In genomic region chr17:48546187-48546923, GRCh38 we compare ENCODE assay signal across 9 cellular contexts. TPM values are rescaled to one million over a fixed set of nuclear protein-coding genes. Genes with fewer than 3 reads are reported as not detected.
DNase-seq lines count a peak whose midpoint lies in the region; ATAC-seq and TF ChIP-seq lines count a peak whose summit lies in the region.
"Had no signal": no experiment of that assay in that cellular context is flagged by ENCODE, and none has a peak within 500 bp of the region (broad histone marks: within the 10 kb centered on the region; RNA-seq: fewer than 3 reads in every experiment).

No MANE protein-coding gene starts in this region.

- WGBS in thymus = 56% methylated on average over 10 of the region's 10 CpGs

- H3K36me3 Mint-ChIP-seq in activated T-cell treated with anti-CD3 and anti-CD28 coated beads, Interleukin-2, amount 50 U/mL, for 72 hours (ENCODE audit: insufficient read depth in 2 of 2) = peaks cover 8 to 10% of the 10 kb centered on the region in 2 donors

- H3K27me3 Mint-ChIP-seq in activated T-cell treated with anti-CD3 and anti-CD28 coated beads, Interleukin-2, amount 50 U/mL, for 72 hours (ENCODE audit: low read depth) = no peaks in the 10 kb centered on the region

- peaks cover 9% of the 10 kb centered on the region for H3K4me1 ChIP-seq in thymus (ENCODE audit: control insufficient read depth, insufficient read depth, low read length)

- H3K27me3 ChIP-seq in thymus (ENCODE audit: control insufficient read depth, insufficient read depth) (peaks cover 21% of the 10 kb centered on the region), dorsolateral prefrontal cortex (peaks cover 24 to 100% (median 99%) of the 10 kb centered on the region in 45 donors)

- peak overlapping the region; percentile 90 to 96 for H3K4me3 Mint-ChIP-seq in activated T-cell treated with anti-CD3 and anti-CD28 coated beads, Interleukin-2, amount 50 U/mL, for 72 hours
- H3K4me3 Mint-ChIP-seq: HFFc6 had no signal

- H3K27ac Mint-ChIP-seq in activated T-cell treated with anti-CD3 and anti-CD28 coated beads, Interleukin-2, amount 50 U/mL, for 72 hours = peak overlapping the region; percentile 47
- H3K27ac Mint-ChIP-seq: effector memory CD8-positive, alpha-beta T cell; HFFc6 had no signal

- TF ChIP-seq CTCF in fibroblast of pulmonary artery (IDR thresholded peaks at IDR 0.05; ENCODE audit: low read length, missing control alignments) (no peak), dorsolateral prefrontal cortex (IDR thresholded peaks at IDR 0.05 in 54 of 56, conservative IDR thresholded peaks at IDR 0.05 in 2 of 56; ENCODE audit: low read depth in 1 of 56, partially characterized antibody in 56 of 56) (no peak)

- H3K4me1 Mint-ChIP-seq in activated T-cell treated with anti-CD3 and anti-CD28 coated beads, Interleukin-2, amount 50 U/mL, for 72 hours (ENCODE audit: low read depth) = peaks cover 47% of the 10 kb centered on the region

- no peaks in the 10 kb centered on the region for H3K9me3 ChIP-seq in thymus (ENCODE audit: control insufficient read depth)

- intact Hi-C loops in dorsolateral prefrontal cortex (cut with DNase I) = no loop called here

- DNase-seq in activated T-cell treated with anti-CD3 and anti-CD28 coated beads, Interleukin-2, amount 50 U/mL, for 72 hours = no peak
- DNase-seq in activated T-cell treated with anti-CD3 and anti-CD28 coated beads for 4 hours = no peak
- DNase-seq in fibroblast of pulmonary artery (ENCODE audit: low read depth) = no peak
- no peak for DNase-seq in effector CD4-positive, alpha-beta T cell
- DNase-seq in dorsolateral prefrontal cortex = no peak
- DNase-seq: effector memory CD8-positive, alpha-beta T cell; HFFc6 had no signal

- H3K27ac ChIP-seq in thymus (ENCODE audit: low read depth) = peak overlapping the region; percentile 60
- no peak overlapping the region for H3K27ac ChIP-seq in dorsolateral prefrontal cortex

- no peaks in the 10 kb centered on the region for H3K36me3 ChIP-seq in thymus (ENCODE audit: control insufficient read depth, insufficient read depth)

- no peaks in the 10 kb centered on the region for H3K9me3 Mint-ChIP-seq in activated T-cell treated with anti-CD3 and anti-CD28 coated beads, Interleukin-2, amount 50 U/mL, for 72 hours
- H3K9me3 Mint-ChIP-seq: effector memory CD8-positive, alpha-beta T cell; HFFc6 had no signal

- ATAC-seq in activated T-cell treated with anti-CD3 and anti-CD28 coated beads, Interleukin-2, amount 50 U/mL, for 72 hours (replicated peaks in 1 of 2) = no peak
- ATAC-seq: effector memory CD8-positive, alpha-beta T cell had no signal

- peak overlapping the region; percentile 23 for H3K4me3 ChIP-seq in fibroblast of pulmonary artery (replicated peaks; ENCODE audit: low read depth, low read length)
- no peak overlapping the region for H3K4me3 ChIP-seq in thymus (ENCODE audit: low read length)
- no peak overlapping the region for H3K4me3 ChIP-seq in dorsolateral prefrontal cortex

RNA-seq across cellular contexts. Expression of gene HOXB2, which starts 1.4 kb away (rescaled TPM):
- 10 to 100 TPM; 18.1 to 37.7 TPM for total RNA-seq in activated T-cell treated with anti-CD3 and anti-CD28 coated beads, Interleukin-2, amount 50 U/mL, for 72 hours
- 11.1 TPM for polyA plus RNA-seq in thymus
- 1 to 10 TPM in 8 of 120 experiments, under 1 TPM in 20, not detected in 92; 0.26 to 1.7 (median 0.62) TPM for total RNA-seq in dorsolateral prefrontal cortex
- total RNA-seq: HFFc6 had no signal

RNA-seq across cellular contexts. Expression of gene HOXB1, which starts 15.5 kb away (rescaled TPM):
- total RNA-seq in activated T-cell treated with anti-CD3 and anti-CD28 coated beads, Interleukin-2, amount 50 U/mL, for 72 hours = not detected
- polyA plus RNA-seq in thymus = 0.11 TPM
- total RNA-seq in dorsolateral prefrontal cortex = not detected
- total RNA-seq: HFFc6 had no signal
- polyA plus RNA-seq: BJ had no signal

RNA-seq across cellular contexts. Expression of gene HOXB4, which starts 31.8 kb away (rescaled TPM):
- total RNA-seq in activated T-cell treated with anti-CD3 and anti-CD28 coated beads, Interleukin-2, amount 50 U/mL, for 72 hours = 1 to 10 TPM; 1.9 to 3.3 TPM
- polyA plus RNA-seq in thymus = 1.5 TPM
- total RNA-seq in dorsolateral prefrontal cortex = under 1 TPM in 9 of 120 experiments, not detected in 111; 0.13 to 0.32 (median 0.21) TPM
- total RNA-seq: HFFc6 had no signal
- polyA plus RNA-seq: BJ had no signal

RNA-seq across cellular contexts. Expression of gene HOXB3, which starts 43.7 kb away (rescaled TPM):
- total RNA-seq in activated T-cell treated with anti-CD3 and anti-CD28 coated beads, Interleukin-2, amount 50 U/mL, for 72 hours = 1 to 10 TPM; 2.9 to 8.1 TPM
- 3.3 TPM for polyA plus RNA-seq in thymus
- total RNA-seq in dorsolateral prefrontal cortex = 1 to 10 TPM in 2 of 120 experiments, under 1 TPM in 18, not detected in 100; 0.11 to 1.4 (median 0.58) TPM
- total RNA-seq: HFFc6 had no signal
- polyA plus RNA-seq: BJ had no signal

RNA-seq across cellular contexts. Expression of gene HOXB5, which starts 47.2 kb away (rescaled TPM):
- not detected for total RNA-seq in activated T-cell treated with anti-CD3 and anti-CD28 coated beads, Interleukin-2, amount 50 U/mL, for 72 hours
- polyA plus RNA-seq in thymus = 0.16 TPM
- total RNA-seq in dorsolateral prefrontal cortex = under 1 TPM in 1 of 120 experiments, not detected in 119; 0.23 TPM
- total RNA-seq: HFFc6 had no signal
- polyA plus RNA-seq: BJ had no signal

Comparison
In these comparisons a context has a peak if more than half of its experiments do, and no peak if none do; other contexts are left out.
1. RNA of gene HOXB2, which starts 1.4 kb away (total RNA-seq): 18.1 to 37.7 TPM in activated T-cell treated with anti-CD3 and anti-CD28 coated beads, Interleukin-2, amount 50 U/mL, for 72 hours; 0.26 to 1.7 TPM in dorsolateral prefrontal cortex; every median in the first group is over 4 times any median in the second.